In the genomic region with DNA sequence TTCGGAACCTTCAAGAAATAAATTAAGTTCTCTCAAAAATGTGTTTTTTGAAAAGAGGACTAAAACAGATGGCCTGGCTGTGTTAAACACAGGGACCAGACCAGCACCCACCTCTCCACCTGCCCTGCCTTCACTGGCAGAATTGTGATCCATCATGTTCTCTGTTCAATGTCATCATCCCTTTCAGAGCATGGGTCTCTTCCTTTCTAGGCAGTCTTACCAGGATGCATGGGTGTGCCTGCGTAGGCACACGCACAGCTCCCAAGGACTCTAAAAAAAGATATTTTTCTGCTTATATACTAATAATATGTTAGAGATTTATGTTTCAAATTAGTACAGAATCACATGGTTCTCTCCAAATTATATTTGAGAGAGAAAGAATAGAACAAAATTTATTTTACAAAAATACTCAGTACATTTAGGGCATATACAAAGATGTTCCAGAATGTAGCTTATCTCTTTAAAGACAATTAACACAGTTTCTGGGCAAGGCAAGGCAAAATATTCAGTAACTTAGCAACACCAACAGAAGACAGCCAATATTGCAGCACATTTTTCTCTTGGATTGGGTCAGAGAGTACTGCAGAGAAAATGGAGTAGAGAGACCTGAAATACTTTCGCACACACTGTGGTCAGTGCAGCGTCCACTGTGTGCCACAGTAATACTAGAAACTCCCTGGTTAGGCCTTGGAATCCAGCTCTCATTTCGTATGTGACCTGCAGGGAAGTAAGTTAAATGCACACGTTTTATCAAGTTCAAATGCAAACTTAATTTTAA, we compare ENCODE assay signal across 13 cellular contexts. TPM values are rescaled to one million over a fixed set of nuclear protein-coding genes. Genes with fewer than 3 reads are reported as not detected.
DNase-seq lines count a peak whose midpoint lies in the region; ATAC-seq and TF ChIP-seq lines count a peak whose summit lies in the region.
"Had no signal": no experiment of that assay in that cellular context is flagged by ENCODE, and none has a peak within 500 bp of the region (broad histone marks: within the 10 kb centered on the region; RNA-seq: fewer than 3 reads in every experiment).

No MANE protein-coding gene starts in this region.

- H3K27me3 Mint-ChIP-seq in Calu3 (ENCODE audit: unreplicated experiment) (no peaks in the 10 kb centered on the region), brain (no peaks in the 10 kb centered on the region)
- H3K27me3 Mint-ChIP-seq in activated naive CD4-positive, alpha-beta T cell treated with anti-CD3 and anti-CD28 coated beads for 36 hours (ENCODE audit: low read depth), result peaks cover 6% of the 10 kb centered on the region

- no peaks in the 10 kb centered on the region for H4K20me1 ChIP-seq in hepatocyte (ENCODE audit: insufficient read depth, poor library complexity, severe bottlenecking)

- WGBS in hepatocyte (ENCODE audit: low lambda C conversion rate, missing lambda C conversion rate), result 90% methylated on average over 7 of the region's 7 CpGs

- peaks cover 49% of the 10 kb centered on the region for H3K4me1 ChIP-seq in hepatocyte (ENCODE audit: insufficient read depth)
- H3K4me1 ChIP-seq in skeletal muscle satellite cell (ENCODE audit: control insufficient read depth, insufficient read depth, low read length), result peaks cover 93% of the 10 kb centered on the region

- H3K27ac Mint-ChIP-seq in Calu3 (ENCODE audit: unreplicated experiment) (peak overlapping the region; percentile 15), brain (peak overlapping the region in 4 of 5 experiments; percentile 57 to 93 (median 65))
- no peak overlapping the region for H3K27ac Mint-ChIP-seq in activated naive CD4-positive, alpha-beta T cell treated with anti-CD3 and anti-CD28 coated beads for 36 hours

- no peaks in the 10 kb centered on the region for H3K9me2 ChIP-seq in hepatocyte (replicated peaks; ENCODE audit: insufficient read depth)

- H3K27ac ChIP-seq in hepatocyte, result peak overlapping the region; percentile 82

- H2AFZ ChIP-seq in hepatocyte, result no peak overlapping the region

- peaks cover 55% of the 10 kb centered on the region for H3K79me2 ChIP-seq in hepatocyte

- H3K36me3 Mint-ChIP-seq in Calu3 (ENCODE audit: insufficient read depth, unreplicated experiment) (peaks cover 33% of the 10 kb centered on the region), brain (no peaks in the 10 kb centered on the region)
- H3K36me3 Mint-ChIP-seq in activated naive CD4-positive, alpha-beta T cell treated with anti-CD3 and anti-CD28 coated beads for 36 hours (ENCODE audit: low read depth), result no peaks in the 10 kb centered on the region

- H3K9me3 ChIP-seq in hepatocyte (ENCODE audit: low read depth) (no peaks in the 10 kb centered on the region), skeletal muscle satellite cell (replicated peaks; ENCODE audit: low read length) (no peaks in the 10 kb centered on the region)
- H3K9me3 ChIP-seq: mucosa of descending colon had no signal

- H3K4me1 Mint-ChIP-seq in Calu3 (ENCODE audit: low read depth, unreplicated experiment), result peaks cover 90% of the 10 kb centered on the region
- peaks cover 73% of the 10 kb centered on the region for H3K4me1 Mint-ChIP-seq in brain
- H3K4me1 Mint-ChIP-seq in activated naive CD4-positive, alpha-beta T cell treated with anti-CD3 and anti-CD28 coated beads for 36 hours (ENCODE audit: low read depth), result peaks cover 13% of the 10 kb centered on the region

- CTCF ChIA-PET in Calu3 (lab: Charles Lee), result interaction anchor here (0.9 kb wide), 1 partner anchor 74 kb away, joined by 4 read pairs; no protein-coding TSS in a partner anchor
- CTCF ChIA-PET in activated naive CD4-positive, alpha-beta T cell treated with anti-CD3 and anti-CD28 coated beads for 36 hours (lab: Charles Lee), result no interaction called here

- TF ChIP-seq CTCF in Calu3 (IDR thresholded peaks at IDR 0.05; ENCODE audit: unreplicated experiment) (no peak), brain (conservative IDR thresholded peaks at IDR 0.05) (no peak), hepatocyte (IDR thresholded peaks at IDR 0.05; ENCODE audit: poor library complexity) (no peak)

- H3K4me2 ChIP-seq in hepatocyte, result no peak overlapping the region
- peak overlapping the region; percentile 72 for H3K4me2 ChIP-seq in skeletal muscle satellite cell (ENCODE audit: low read length)

- no peaks in the 10 kb centered on the region for H3K27me3 ChIP-seq in hepatocyte
- no peaks in the 10 kb centered on the region for H3K27me3 ChIP-seq in skeletal muscle satellite cell (ENCODE audit: control insufficient read depth, insufficient read depth, low read length)

- ATAC-seq in HG03520 (IDR thresholded peaks at IDR 0.05; ENCODE audit: unreplicated experiment) (no peak), GM18511 (IDR thresholded peaks at IDR 0.05; ENCODE audit: unreplicated experiment) (no peak)
- ATAC-seq: activated T-cell treated with anti-CD3 and anti-CD28 coated beads, Interleukin-2, amount 50 U/mL, for 4 hours; mucosa of descending colon had no signal

- no peak overlapping the region for H3K4me3 ChIP-seq in hepatocyte
- no peak overlapping the region for H3K4me3 ChIP-seq in skeletal muscle satellite cell (ENCODE audit: low read length)
- H3K4me3 ChIP-seq: mucosa of descending colon, skin epidermis had no signal

- intact Hi-C loops in Calu3 (cut with micrococcal nuclease; ENCODE audit: unreplicated experiment), result loop anchor here (2.0 to 5.0 kb wide), 3 partner anchors 51 to 284 kb away; no protein-coding TSS in a partner anchor
- intact Hi-C loops in activated naive CD4-positive, alpha-beta T cell treated with anti-CD3 and anti-CD28 coated beads for 36 hours (cut with micrococcal nuclease), result loop anchor here (2.0 kb wide), 1 partner anchor 61 kb away; no protein-coding TSS in a partner anchor

- peak overlapping the region; percentile 70 for H3K9ac ChIP-seq in skeletal muscle satellite cell (ENCODE audit: low read depth, low read length)

- no TSS peak for BruUV-seq in Calu3 (replicated peaks; lab: Mats Ljungman, UMichigan)

- no peaks in the 10 kb centered on the region for H3K36me3 ChIP-seq in hepatocyte (replicated peaks; ENCODE audit: insufficient read depth, low read depth)
- H3K36me3 ChIP-seq in skeletal muscle satellite cell (ENCODE audit: insufficient read depth, low read length), result peaks cover 17% of the 10 kb centered on the region

- no peaks in the 10 kb centered on the region for H3K9me3 Mint-ChIP-seq in Calu3 (ENCODE audit: low read depth, unreplicated experiment)
- no peaks in the 10 kb centered on the region for H3K9me3 Mint-ChIP-seq in brain
- H3K9me3 Mint-ChIP-seq in activated naive CD4-positive, alpha-beta T cell treated with anti-CD3 and anti-CD28 coated beads for 36 hours, result no peaks in the 10 kb centered on the region
- H3K9me3 Mint-ChIP-seq: activated T-cell treated with anti-CD3 and anti-CD28 coated beads, Interleukin-2, amount 50 U/mL, for 4 hours had no signal

- DNase-seq in Calu3 (no peak), hepatocyte (ENCODE audit: low spot score) (no peak), DMS153 treated with DMSO at 0.1 percent for 48 hours (lab: John Stamatoyannopoulos, UW; ENCODE audit: unreplicated experiment) (no peak)
- DNase-seq in activated naive CD4-positive, alpha-beta T cell treated with anti-CD3 and anti-CD28 coated beads for 36 hours, result no peak
- DNase-seq: activated CD4-positive, alpha-beta T cell treated with anti-CD3 and anti-CD28 coated beads for 1 hour; activated T-cell treated with anti-CD3 and anti-CD28 coated beads, Interleukin-2, amount 50 U/mL, for 4 hours; mucosa of descending colon; NCI-H146 had no signal

- H3K4me3 Mint-ChIP-seq in Calu3 (ENCODE audit: low read depth, unreplicated experiment) (no peak overlapping the region), brain (peak overlapping the region in 1 of 5 experiments; percentile 10)
- H3K4me3 Mint-ChIP-seq in activated naive CD4-positive, alpha-beta T cell treated with anti-CD3 and anti-CD28 coated beads for 36 hours, result no peak overlapping the region
- H3K4me3 Mint-ChIP-seq: activated T-cell treated with anti-CD3 and anti-CD28 coated beads, Interleukin-2, amount 50 U/mL, for 4 hours had no signal

RNA-seq across cellular contexts. Expression of a gene that starts 52.8 kb away (rescaled TPM):
- total RNA-seq in Calu3 (2022) (85.3 and 87.4 TPM in 2 replicates), hepatocyte (40.6 and 51.0 TPM in 2 replicates)
- polyA plus RNA-seq in brain (ENCODE audit: insufficient read depth, low read depth, low replicate concordance) (15.0 TPM), hepatocyte (21.6 and 28.3 TPM in 2 replicates)
- 89.1 and 114 TPM in 2 replicates for total RNA-seq in skeletal muscle satellite cell (2012; rRNA removed)
- not detected for total RNA-seq in activated naive CD4-positive, alpha-beta T cell treated with anti-CD3 and anti-CD28 coated beads for 36 hours

Comparison
In these comparisons a context has a peak if more than half of its experiments do, and no peak if none do; other contexts are left out.
1. RNA of a gene that starts 52.8 kb away (total RNA-seq): 85.3 to 87.4 TPM in Calu3 and 40.6 to 51.0 TPM in hepatocyte; not detected in activated naive CD4-positive, alpha-beta T cell treated with anti-CD3 and anti-CD28 coated beads for 36 hours; every median in the first group is over 10 times any median in the second.